Comparison of ENCODE assay signal across 1 cellular context in the genomic region with DNA sequence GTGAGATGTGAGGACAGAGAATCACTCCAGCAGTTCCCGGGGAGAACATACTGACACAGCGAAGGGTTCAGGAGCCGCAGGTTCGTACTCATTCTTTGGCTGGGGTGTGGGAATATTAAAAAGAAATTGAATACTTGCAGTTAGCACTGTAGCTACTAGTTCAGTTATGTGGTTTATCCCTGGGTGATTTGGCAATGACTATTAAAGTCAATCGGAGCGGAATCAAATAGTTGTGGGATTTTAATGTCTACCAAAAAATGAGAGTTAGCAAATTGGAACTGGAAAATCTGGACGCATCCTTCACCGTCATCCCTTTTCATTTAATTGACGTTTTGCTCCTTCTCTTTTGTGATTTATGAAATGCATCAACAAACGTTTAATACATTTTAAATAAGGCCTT.
TF ChIP-seq lines count a peak whose summit lies in the region.

No MANE protein-coding gene starts in this region.

TF ChIP-seq in GM23338, 12 proteins besides CTCF, POLR2A, EP300 and RAD21 (continued from another document):
- TF ChIP-seq, protein P1, sequence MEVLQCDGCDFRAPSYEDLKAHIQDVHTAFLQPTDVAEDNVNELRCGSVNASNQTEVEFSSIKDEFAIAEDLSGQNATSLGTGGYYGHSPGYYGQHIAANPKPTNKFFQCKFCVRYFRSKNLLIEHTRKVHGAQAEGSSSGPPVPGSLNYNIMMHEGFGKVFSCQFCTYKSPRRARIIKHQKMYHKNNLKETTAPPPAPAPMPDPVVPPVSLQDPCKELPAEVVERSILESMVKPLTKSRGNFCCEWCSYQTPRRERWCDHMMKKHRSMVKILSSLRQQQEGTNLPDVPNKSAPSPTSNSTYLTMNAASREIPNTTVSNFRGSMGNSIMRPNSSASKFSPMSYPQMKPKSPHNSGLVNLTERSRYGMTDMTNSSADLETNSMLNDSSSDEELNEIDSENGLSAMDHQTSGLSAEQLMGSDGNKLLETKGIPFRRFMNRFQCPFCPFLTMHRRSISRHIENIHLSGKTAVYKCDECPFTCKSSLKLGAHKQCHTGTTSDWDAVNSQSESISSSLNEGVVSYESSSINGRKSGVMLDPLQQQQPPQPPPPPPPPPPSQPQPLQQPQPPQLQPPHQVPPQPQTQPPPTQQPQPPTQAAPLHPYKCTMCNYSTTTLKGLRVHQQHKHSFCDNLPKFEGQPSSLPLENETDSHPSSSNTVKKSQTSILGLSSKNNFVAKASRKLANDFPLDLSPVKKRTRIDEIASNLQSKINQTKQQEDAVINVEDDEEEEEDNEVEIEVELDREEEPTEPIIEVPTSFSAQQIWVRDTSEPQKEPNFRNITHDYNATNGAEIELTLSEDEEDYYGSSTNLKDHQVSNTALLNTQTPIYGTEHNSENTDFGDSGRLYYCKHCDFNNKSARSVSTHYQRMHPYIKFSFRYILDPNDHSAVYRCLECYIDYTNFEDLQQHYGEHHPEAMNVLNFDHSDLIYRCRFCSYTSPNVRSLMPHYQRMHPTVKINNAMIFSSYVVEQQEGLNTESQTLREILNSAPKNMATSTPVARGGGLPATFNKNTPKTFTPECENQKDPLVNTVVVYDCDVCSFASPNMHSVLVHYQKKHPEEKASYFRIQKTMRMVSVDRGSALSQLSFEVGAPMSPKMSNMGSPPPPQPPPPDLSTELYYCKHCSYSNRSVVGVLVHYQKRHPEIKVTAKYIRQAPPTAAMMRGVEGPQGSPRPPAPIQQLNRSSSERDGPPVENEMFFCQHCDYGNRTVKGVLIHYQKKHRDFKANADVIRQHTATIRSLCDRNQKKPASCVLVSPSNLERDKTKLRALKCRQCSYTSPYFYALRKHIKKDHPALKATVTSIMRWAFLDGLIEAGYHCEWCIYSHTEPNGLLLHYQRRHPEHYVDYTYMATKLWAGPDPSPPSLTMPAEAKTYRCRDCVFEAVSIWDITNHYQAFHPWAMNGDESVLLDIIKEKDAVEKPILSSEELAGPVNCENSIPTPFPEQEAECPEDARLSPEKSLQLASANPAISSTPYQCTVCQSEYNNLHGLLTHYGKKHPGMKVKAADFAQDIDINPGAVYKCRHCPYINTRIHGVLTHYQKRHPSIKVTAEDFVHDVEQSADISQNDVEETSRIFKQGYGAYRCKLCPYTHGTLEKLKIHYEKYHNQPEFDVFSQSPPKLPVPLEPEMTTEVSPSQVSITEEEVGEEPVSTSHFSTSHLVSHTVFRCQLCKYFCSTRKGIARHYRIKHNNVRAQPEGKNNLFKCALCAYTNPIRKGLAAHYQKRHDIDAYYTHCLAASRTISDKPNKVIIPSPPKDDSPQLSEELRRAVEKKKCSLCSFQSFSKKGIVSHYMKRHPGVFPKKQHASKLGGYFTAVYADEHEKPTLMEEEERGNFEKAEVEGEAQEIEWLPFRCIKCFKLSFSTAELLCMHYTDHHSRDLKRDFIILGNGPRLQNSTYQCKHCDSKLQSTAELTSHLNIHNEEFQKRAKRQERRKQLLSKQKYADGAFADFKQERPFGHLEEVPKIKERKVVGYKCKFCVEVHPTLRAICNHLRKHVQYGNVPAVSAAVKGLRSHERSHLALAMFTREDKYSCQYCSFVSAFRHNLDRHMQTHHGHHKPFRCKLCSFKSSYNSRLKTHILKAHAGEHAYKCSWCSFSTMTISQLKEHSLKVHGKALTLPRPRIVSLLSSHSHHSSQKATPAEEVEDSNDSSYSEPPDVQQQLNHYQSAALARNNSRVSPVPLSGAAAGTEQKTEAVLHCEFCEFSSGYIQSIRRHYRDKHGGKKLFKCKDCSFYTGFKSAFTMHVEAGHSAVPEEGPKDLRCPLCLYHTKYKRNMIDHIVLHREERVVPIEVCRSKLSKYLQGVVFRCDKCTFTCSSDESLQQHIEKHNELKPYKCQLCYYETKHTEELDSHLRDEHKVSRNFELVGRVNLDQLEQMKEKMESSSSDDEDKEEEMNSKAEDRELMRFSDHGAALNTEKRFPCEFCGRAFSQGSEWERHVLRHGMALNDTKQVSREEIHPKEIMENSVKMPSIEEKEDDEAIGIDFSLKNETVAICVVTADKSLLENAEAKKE (CRISPR knock-in tag; IDR thresholded peaks at IDR 0.05) = no peak
- TF ChIP-seq ZNF114 (CRISPR knock-in tag; IDR thresholded peaks at IDR 0.05) = no peak
- TF ChIP-seq STAT1 (IDR thresholded peaks at IDR 0.05; ENCODE audit: unreplicated experiment) = no peak
- TF ChIP-seq JUNB (IDR thresholded peaks at IDR 0.05; ENCODE audit: unreplicated experiment) = no peak
